26 cellular contexts compared by ENCODE assay signal in genomic region chrX:105331244-105331643, GRCh38.
DNase-seq lines count a peak whose midpoint lies in the region; TF ChIP-seq lines count a peak whose summit lies in the region.
"Had no signal": no experiment of that assay in that cellular context is flagged by ENCODE, and none has a peak within 500 bp of the region (broad histone marks: within the 10 kb centered on the region; RNA-seq: fewer than 3 reads in every experiment).

No MANE protein-coding gene starts in this region.

- H2AFZ ChIP-seq in ACC112 (ENCODE audit: low read length, unreplicated experiment), result no peak overlapping the region
- H2AFZ ChIP-seq: hepatocyte had no signal

- H3K27ac ChIP-seq in ACC112 (ENCODE audit: low read depth, low read length), result peak overlapping the region; percentile 30; the same call in 1 of the 2 replicates
- H3K27ac ChIP-seq: BLaER1 treated with 17β-estradiol and CSF1 and Interleukin-3, amounts not matched to agents 10 nM and 100 nM; body of pancreas; colonic mucosa; esophagus squamous epithelium; hepatocyte; left lung; SK-N-MC; spleen; tibial nerve had no signal

- in situ Hi-C loops in astrocyte of the spinal cord (cut with HindIII; ENCODE audit: low sequenced_read_pairs), result no loop called here

- H3K4me3 ChIP-seq in ACC112 (ENCODE audit: low read depth, low read length), result no peak overlapping the region
- no peak overlapping the region for H3K4me3 ChIP-seq in astrocyte of the spinal cord (ENCODE audit: low read depth, low read length)
- H3K4me3 ChIP-seq in fibroblast of the aortic adventitia (ENCODE audit: low read depth, low read length), result no peak overlapping the region
- H3K4me3 ChIP-seq: BLaER1 treated with 17β-estradiol and CSF1 and Interleukin-3, amounts not matched to agents 10 nM and 100 nM; body of pancreas; colonic mucosa; esophagus squamous epithelium; hepatocyte; left lung; SK-N-MC; spleen; tibial nerve had no signal

- H3K4me1 ChIP-seq in ACC112 (ENCODE audit: control insufficient read depth, insufficient read depth, low read length, unreplicated experiment), result peaks cover 22% of the 10 kb centered on the region
- H3K4me1 ChIP-seq: BLaER1 treated with 17β-estradiol and CSF1 and Interleukin-3, amounts not matched to agents 10 nM and 100 nM; body of pancreas; colonic mucosa; esophagus squamous epithelium; left lung; spleen; tibial nerve had no signal

- TF ChIP-seq CTCF in astrocyte of the spinal cord (IDR thresholded peaks at IDR 0.05; ENCODE audit: low read depth, low read length), result no peak
- TF ChIP-seq CTCF in fibroblast of the aortic adventitia (IDR thresholded peaks at IDR 0.05; ENCODE audit: insufficient read depth, low read length), result no peak

- DNase-seq in HS-27A (ENCODE audit: low read depth), result peak; percentile 58
- DNase-seq in astrocyte of the spinal cord (ENCODE audit: low read depth, low spot score), result peak; percentile 67
- DNase-seq in fibroblast of the aortic adventitia (ENCODE audit: low read depth), result peak; percentile 71
- no peak for DNase-seq in NCI-H128 (lab: John Stamatoyannopoulos, UW; ENCODE audit: unreplicated experiment)
- DNase-seq in activated naive CD4-positive, alpha-beta T cell treated with anti-CD3 and anti-CD28 coated beads, Interleukin-2, amount 50 U/mL, for 16 hours, result no peak
- DNase-seq in NCI-H1092 treated with DMSO at 0.1 percent for 48 hours (lab: John Stamatoyannopoulos, UW), result no peak
- DNase-seq in NCI-H2107 (lab: John Stamatoyannopoulos, UW), result no peak
- DNase-seq: activated CD4-positive, alpha-beta T cell treated with anti-CD3 and anti-CD28 coated beads, Interleukin-2, amount 10 ng/mL, durations not matched to agents 24 days and 14 days; activated CD8-positive, alpha-beta memory T cell treated with anti-CD3 and anti-CD28 coated beads, Interleukin-2, amount 10 ng/mL, durations not matched to agents 7 days and 5 days; body of pancreas; colonic mucosa; esophagus squamous epithelium; immature natural killer cell; left lung; naive thymus-derived CD8-positive, alpha-beta T cell; NCI-H1105 treated with DMSO at 0.1 percent for 48 hours; NCI-H2081 treated with DMSO at 0.1 percent for 48 hours; NCI-H510A treated with DMSO at 0.1 percent for 48 hours; spleen; stimulated activated CD4-positive, alpha-beta T cell treated with anti-CD3 and anti-CD28 coated beads, Interleukin-4, amount 100 ng/mL, for 4 hours; T-helper 2 cell had no signal

- no peaks in the 10 kb centered on the region for H3K27me3 ChIP-seq in ACC112 (ENCODE audit: insufficient read depth, low read length)
- H3K27me3 ChIP-seq: BLaER1 treated with 17β-estradiol and CSF1 and Interleukin-3, amounts not matched to agents 10 nM and 100 nM; body of pancreas; colonic mucosa; esophagus squamous epithelium; hepatocyte; left lung; spleen; tibial nerve had no signal

- H3K36me3 ChIP-seq in ACC112 (ENCODE audit: insufficient read depth, low read length), result no peaks in the 10 kb centered on the region
- H3K36me3 ChIP-seq: BLaER1 treated with 17β-estradiol and CSF1 and Interleukin-3, amounts not matched to agents 10 nM and 100 nM; colonic mucosa; esophagus squamous epithelium; left lung; spleen; tibial nerve had no signal

- H3K79me2 ChIP-seq in ACC112 (ENCODE audit: control insufficient read depth, insufficient read depth, low read length, unreplicated experiment), result no peaks in the 10 kb centered on the region
- H3K79me2 ChIP-seq: hepatocyte had no signal

Comparison
In these comparisons a context has a peak if more than half of its experiments do, and no peak if none do; other contexts are left out.
1. DNase-seq: peak in HS-27A (single experiment), astrocyte of the spinal cord (single experiment) and fibroblast of the aortic adventitia (single experiment); none in NCI-H128 (single experiment), activated naive CD4-positive, alpha-beta T cell treated with anti-CD3 and anti-CD28 coated beads, Interleukin-2, amount 50 U/mL, for 16 hours (single experiment), NCI-H1092 treated with DMSO at 0.1 percent for 48 hours (single experiment) and NCI-H2107 (single experiment).